Comparison of ENCODE assay signal across 1 cellular context in genomic region chr22:19870153-19871022, GRCh38.
TF ChIP-seq lines count a peak whose summit lies in the region.

No MANE protein-coding gene starts in this region.

TF ChIP-seq in GM23338, 12 proteins besides CTCF, POLR2A, EP300 and RAD21 (continued from another document):
- TF ChIP-seq ZNF462 (CRISPR knock-in tag; IDR thresholded peaks at IDR 0.05) (no peak), POLR2AphosphoS5 (IDR thresholded peaks at IDR 0.05; ENCODE audit: low read depth) (no peak)
